ENCODE assay signal across 22 cellular contexts in genomic region chr3:41940393-41940792, GRCh38. TPM values are rescaled to one million over a fixed set of nuclear protein-coding genes. Genes with fewer than 3 reads are reported as not detected.
DNase-seq lines count a peak whose midpoint lies in the region; ATAC-seq, FAIRE-seq and TF ChIP-seq lines count a peak whose summit lies in the region.
"Had no signal": no experiment of that assay in that cellular context is flagged by ENCODE, and none has a peak within 500 bp of the region (broad histone marks: within the 10 kb centered on the region; RNA-seq: fewer than 3 reads in every experiment).

No MANE protein-coding gene starts in this region.

- no peaks in the 10 kb centered on the region for H3K27me3 Mint-ChIP-seq in CD8-positive, alpha-beta T cell (ENCODE audit: low read depth)
- H3K27me3 Mint-ChIP-seq: CD4-positive, alpha-beta memory T cell; CD4-positive, CD25-positive, alpha-beta regulatory T cell had no signal

- H3K27ac ChIP-seq in CD8-positive, alpha-beta T cell (ENCODE audit: low read depth, low read length) = no peak overlapping the region
- H3K27ac ChIP-seq in HEK293 (ENCODE audit: extremely low read depth, low read depth, low read length) = no peak overlapping the region
- H3K27ac ChIP-seq in K562 (ENCODE audit: extremely low read depth, low read depth, low read length) = no peak overlapping the region
- H3K27ac ChIP-seq in right atrium auricular region = no peak overlapping the region
- H3K27ac ChIP-seq: BLaER1 had no signal

- H3K4me3 Mint-ChIP-seq in CD8-positive, alpha-beta T cell = no peak overlapping the region
- H3K4me3 Mint-ChIP-seq: CD14-positive monocyte; CD4-positive, alpha-beta memory T cell; CD4-positive, CD25-positive, alpha-beta regulatory T cell had no signal

- H3K27ac Mint-ChIP-seq in CD8-positive, alpha-beta T cell = peak overlapping the region; percentile 7
- H3K27ac Mint-ChIP-seq: CD14-positive monocyte; CD4-positive, CD25-positive, alpha-beta regulatory T cell had no signal

- no peaks in the 10 kb centered on the region for H3K36me3 ChIP-seq in CD8-positive, alpha-beta T cell (ENCODE audit: insufficient read depth, low read length)
- H3K36me3 ChIP-seq in HEK293 (ENCODE audit: control insufficient read depth in 2 of 2, insufficient read depth in 1 of 2, low read length in 2 of 2) (no peaks in the 10 kb centered on the region), K562 (ENCODE audit: control insufficient read depth, insufficient read depth, low read length) (no peaks in the 10 kb centered on the region), right atrium auricular region (no peaks in the 10 kb centered on the region)
- H3K36me3 ChIP-seq: BE2C had no signal

- CTCF ChIA-PET in CD8-positive, alpha-beta T cell (lab: Charles Lee) = no interaction called here
- CTCF ChIA-PET in HEK293 (lab: Yijun Ruan, JAX) = interaction anchor here (0.6 kb wide), 1 partner anchor 138 kb away, joined by 3 read pairs; no protein-coding TSS in a partner anchor
- CTCF ChIA-PET in K562 (lab: Yijun Ruan, JAX; ENCODE audit: low intra/inter-chr PET ratio) = no interaction called here

- no peaks in the 10 kb centered on the region for H3K27me3 ChIP-seq in CD8-positive, alpha-beta T cell (ENCODE audit: insufficient read depth, low read length)
- H3K27me3 ChIP-seq in K562 (ENCODE audit: control insufficient read depth in 2 of 2, insufficient read depth in 2 of 2, low read length in 2 of 2) (peaks cover 0 to 6% of the 10 kb centered on the region in 2 experiments; a peak in 2 of 5 replicates), right atrium auricular region (no peaks in the 10 kb centered on the region)
- H3K27me3 ChIP-seq: BE2C, BLaER1 had no signal

- H3K4me1 Mint-ChIP-seq in CD8-positive, alpha-beta T cell (ENCODE audit: low read depth) = peaks cover 4% of the 10 kb centered on the region
- H3K4me1 Mint-ChIP-seq: CD14-positive monocyte had no signal

- no peak for TF ChIP-seq RAD21 in K562 (CRISPR knock-in tag; conservative IDR thresholded peaks at IDR 0.05 in 1 of 2, IDR thresholded peaks at IDR 0.05 in 1 of 2)

- H3K4me3 ChIP-seq in CD8-positive, alpha-beta T cell (ENCODE audit: low read depth, low read length) = no peak overlapping the region
- H3K4me3 ChIP-seq in HEK293 (ENCODE audit: low read depth, low read length) (no peak overlapping the region), K562 (no peak overlapping the region), right atrium auricular region (no peak overlapping the region)
- H3K4me3 ChIP-seq: BLaER1 had no signal

- no peak for ATAC-seq in CD8-positive, alpha-beta T cell
- ATAC-seq in K562 = no peak

- no TSS peak for BruUV-seq in K562 (replicated peaks; lab: Mats Ljungman, UMichigan)

- no peak for TF ChIP-seq EP300 in K562 (IDR thresholded peaks at IDR 0.05; ENCODE audit: low read length)

- peaks cover 26% of the 10 kb centered on the region for H3K36me3 Mint-ChIP-seq in CD8-positive, alpha-beta T cell

- intact Hi-C loops in CD8-positive, alpha-beta T cell (cut with DNase I, micrococcal nuclease) = no loop called here
- intact Hi-C loops in K562 (cut with micrococcal nuclease) = no loop called here

- no peaks in the 10 kb centered on the region for H3K79me2 ChIP-seq in K562 (ENCODE audit: control insufficient read depth, insufficient read depth, low read length)

- in situ Hi-C loops in K562 (cut with MboI) = no loop called here

- no peak overlapping the region for H3K9ac ChIP-seq in K562 (ENCODE audit: insufficient read depth in 1 of 2, low read depth in 2 of 2, low read length in 2 of 2)
- H3K9ac ChIP-seq: BLaER1 had no signal

- no peak for TF ChIP-seq POLR2A in K562 (conservative IDR thresholded peaks at IDR 0.05)

- no peaks in the 10 kb centered on the region for H3K9me3 ChIP-seq in CD8-positive, alpha-beta T cell (ENCODE audit: low read length)
- no peaks in the 10 kb centered on the region for H3K9me3 ChIP-seq in HEK293 (ENCODE audit: control insufficient read depth, insufficient read depth, low read depth, low read length)
- H3K9me3 ChIP-seq in K562 (replicated peaks; ENCODE audit: control insufficient read depth, insufficient read depth, low read depth, low read length) = no peaks in the 10 kb centered on the region
- no peaks in the 10 kb centered on the region for H3K9me3 ChIP-seq in right atrium auricular region
- H3K9me3 ChIP-seq: BE2C, Caco-2 had no signal

- POLR2A ChIA-PET in CD8-positive, alpha-beta T cell (lab: Charles Lee) = interaction anchor here (0.7 kb wide), 1 partner anchor 1089 kb away, joined by 3 read pairs; no protein-coding TSS in a partner anchor
- POLR2A ChIA-PET in HEK293 (lab: Yijun Ruan, JAX) = no interaction called here
- POLR2A ChIA-PET in K562 (lab: Yijun Ruan, JAX) = interaction anchor here (0.7 kb wide), 1 partner anchor 159 kb away, joined by 3 read pairs; no protein-coding TSS in a partner anchor

- no peaks in the 10 kb centered on the region for H3K9me1 ChIP-seq in K562 (ENCODE audit: control insufficient read depth, insufficient read depth, low read length)

- H3K4me2 ChIP-seq in K562 (ENCODE audit: insufficient read depth, low read length) = no peak overlapping the region
- H3K4me2 ChIP-seq: BLaER1 had no signal

- no peaks in the 10 kb centered on the region for H3K9me3 Mint-ChIP-seq in CD8-positive, alpha-beta T cell

- no peak for FAIRE-seq in K562 (lab: Jason Lieb, UNC)
- FAIRE-seq: A204.1, D721Med, G401.6, GM12891, GM19239 had no signal

- no peak for DNase-seq in CD8-positive, alpha-beta T cell
- DNase-seq in K562 (ENCODE audit: extremely low read depth in 1 of 4, low spot score in 3 of 4) (no peak), right atrium auricular region (ENCODE audit: low spot score) (no peak), NCI-H2227 treated with DMSO at 0.1 percent for 48 hours (lab: John Stamatoyannopoulos, UW) (no peak)
- DNase-seq: 8988T; ACHN; BE2C; C1 segment of cervical spinal cord; Caco-2; Calu3; CD4-positive, alpha-beta memory T cell; CD4-positive, CD25-positive, alpha-beta regulatory T cell; DMS79 treated with DMSO at 0.1 percent for 48 hours; GF-D8 had no signal

- no peak overlapping the region for H2AFZ ChIP-seq in K562 (ENCODE audit: low read depth, low read length)

- no peaks in the 10 kb centered on the region for H3K4me1 ChIP-seq in CD8-positive, alpha-beta T cell (ENCODE audit: insufficient read depth, low read length)
- H3K4me1 ChIP-seq in HEK293 (ENCODE audit: control insufficient read depth, insufficient read depth, low read length) (no peaks in the 10 kb centered on the region), K562 (replicated peaks in 1 of 2; ENCODE audit: control insufficient read depth in 2 of 2, insufficient read depth in 2 of 2, low read length in 2 of 2) (no peaks in the 10 kb centered on the region), right atrium auricular region (no peaks in the 10 kb centered on the region)
- H3K4me1 ChIP-seq: BE2C, BLaER1, Caco-2 had no signal

- TF ChIP-seq CTCF in CD8-positive, alpha-beta T cell (IDR thresholded peaks at IDR 0.05) = no peak
- TF ChIP-seq CTCF in HEK293 (tag by site-specific recombination; IDR thresholded peaks at IDR 0.05) (no peak), K562 (IDR thresholded peaks at IDR 0.05 in 2 of 3, conservative IDR thresholded peaks at IDR 0.05 in 1 of 3; ENCODE audit: insufficient read depth in 2 of 3, low read depth in 1 of 3, low read length in 3 of 3) (no peak), right atrium auricular region (IDR thresholded peaks at IDR 0.05) (no peak)

- no peaks in the 10 kb centered on the region for H4K20me1 ChIP-seq in K562 (replicated peaks; ENCODE audit: control insufficient read depth, insufficient read depth, low read length)
- H4K20me1 ChIP-seq: BLaER1 had no signal

TF ChIP-seq in HEK293, 187 proteins besides CTCF, POLR2A, EP300 and RAD21:
- peak; percentile 64; the same call in 1 of the 2 replicates for TF ChIP-seq ZNF121 (tag by site-specific recombination; IDR thresholded peaks at IDR 0.05)
- TF ChIP-seq ZBTB48 (tag by site-specific recombination; IDR thresholded peaks at IDR 0.05) = no peak

TF ChIP-seq in K562, 482 proteins besides CTCF, POLR2A, EP300 and RAD21:
- TF ChIP-seq NR2C2 (CRISPR knock-in tag; IDR thresholded peaks at IDR 0.05) (no peak), NR2C2 (tag; IDR thresholded peaks at IDR 0.05) (no peak), ZNF121 (CRISPR knock-in tag; conservative IDR thresholded peaks at IDR 0.05) (peak; percentile 51)

RNA-seq across cellular contexts. Expression of gene ULK4, which starts 21.5 kb away (rescaled TPM):
- total RNA-seq in CD8-positive, alpha-beta T cell = 10 to 100 TPM; 11.9 to 15.1 TPM
- 5.5 and 12.7 TPM in 2 replicates for total RNA-seq in K562 (2011; cell fraction: chromatin; rRNA removed; ENCODE audit: low replicate concordance)
- total RNA-seq in K562 (2011; cell fraction: nucleolus; rRNA removed) = 3.6 and 3.8 TPM in 2 replicates
- 5.5 and 6.0 TPM in 2 replicates for total RNA-seq in K562 (2011; cell fraction: nucleoplasm; rRNA removed)
- total RNA-seq in K562 (2014; rRNA removed) (2.9 and 5.7 TPM in 2 replicates), K562 (2014; rRNA removed; fragmentation: Illumina TruSeq; extraction: Trizol) (5.2 and 5.9 TPM in 2 replicates), K562 (2015; rRNA removed; fragmentation: Illumina TruSeq; extraction: Trizol) (4.6 and 4.8 TPM in 2 replicates), K562 (2021) (3.1 and 3.3 TPM in 2 replicates), right atrium auricular region (10 to 100 TPM in 1 of 2 donors, 1 to 10 TPM in 1; 7.1 to 10.1 TPM)
- polyA plus RNA-seq in K562 (2011; rRNA removed) (2.1 and 3.2 TPM in 2 replicates), K562 (2014; fragmentation: Illumina TruSeq; extraction: Trizol) (3.0 and 3.7 TPM in 2 replicates), K562 (2014; fragmentation: Nextera tagmentation; extraction: Ambion mirVana) (1 to 10 TPM; 3.4 to 5.4 TPM), K562 (2014; rRNA removed) (2.9 and 3.5 TPM in 2 replicates)
- polyA plus RNA-seq in K562 (2011; cell fraction: cytosol; rRNA removed) = 0.95 and 0.99 TPM in 2 replicates
- 2.9 and 3.5 TPM in 2 replicates for polyA plus RNA-seq in K562 (2011; cell fraction: nucleus; rRNA removed)
- 1.4 and 3.2 TPM in 2 replicates for polyA plus RNA-seq in K562 (2012)
- polyA minus RNA-seq in K562 (2011; rRNA and poly(A)+ RNA removed) = 3.1 and 5.1 TPM in 2 replicates
- 2.3 TPM in 1 of 2 replicates, not detected in the other for polyA minus RNA-seq in K562 (2011; cell fraction: cytosol; rRNA and poly(A)+ RNA removed)
- polyA minus RNA-seq in K562 (2011; cell fraction: nucleus; rRNA and poly(A)+ RNA removed) = 6.5 and 6.6 TPM in 2 replicates
